8 cellular contexts compared by ENCODE assay signal in the genomic region with DNA sequence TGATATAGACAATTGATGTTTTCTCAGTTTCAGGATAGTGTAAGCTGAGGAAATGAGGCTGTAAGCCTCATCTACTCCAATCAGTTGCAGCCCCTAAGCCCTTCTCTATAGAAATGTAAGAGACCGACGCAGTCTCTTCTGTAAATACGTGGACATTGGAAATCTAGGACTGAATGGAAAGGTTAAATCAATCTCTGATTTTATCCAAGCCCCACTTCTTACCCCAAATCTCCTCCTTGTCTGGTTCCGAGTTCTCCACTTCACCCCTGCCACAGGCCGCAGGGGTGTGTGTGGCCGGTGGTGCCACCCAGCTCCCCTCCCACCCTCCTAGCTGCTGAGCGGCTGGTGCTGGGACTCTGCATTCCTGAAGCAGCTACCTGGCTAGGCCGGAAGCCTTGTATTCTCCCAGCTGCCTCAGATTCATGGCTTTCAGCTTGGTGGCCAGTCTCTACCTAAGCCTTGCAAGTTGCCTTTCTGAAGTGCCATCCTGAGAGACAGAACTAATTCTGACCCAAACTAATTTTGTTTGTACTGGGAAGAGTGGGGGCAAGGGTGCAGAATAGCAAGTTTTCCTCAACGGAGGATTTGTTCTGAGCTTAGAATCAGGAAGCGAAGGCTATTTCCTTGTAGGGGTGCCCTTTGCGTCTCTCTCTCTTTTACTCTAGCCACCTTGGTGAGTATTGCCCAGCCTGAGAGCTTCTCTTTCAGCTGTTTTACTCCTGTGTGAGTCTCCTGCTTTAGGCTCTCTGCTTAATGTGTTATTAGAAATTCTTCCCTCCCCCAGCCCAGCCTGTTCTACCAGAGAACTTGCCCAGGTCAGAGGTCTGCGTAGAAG.
DNase-seq lines count a peak whose midpoint lies in the region; ATAC-seq and TF ChIP-seq lines count a peak whose summit lies in the region.

No MANE protein-coding gene starts in this region.

- H3K4me1 Mint-ChIP-seq in stimulated activated memory B cell treated with anti-CD40 and anti-IgM and Interleukin-4, amounts not matched to agents 10 μg/mL and 1 μg/mL and 100 μg/mL, for 72 hours: peaks cover 13% of the 10 kb centered on the region

- TF ChIP-seq CTCF in astrocyte of the spinal cord (IDR thresholded peaks at IDR 0.05; ENCODE audit: low read depth, low read length): no peak

- peak overlapping the region; percentile 54 for H3K27ac Mint-ChIP-seq in stimulated activated memory B cell treated with anti-CD40 and anti-IgM and Interleukin-4, amounts not matched to agents 10 μg/mL and 1 μg/mL and 100 μg/mL, for 72 hours

- H3K4me3 Mint-ChIP-seq in stimulated activated memory B cell treated with anti-CD40 and anti-IgM and Interleukin-4, amounts not matched to agents 10 μg/mL and 1 μg/mL and 100 μg/mL, for 72 hours: peak overlapping the region; percentile 80

- peak overlapping the region; percentile 66 for H3K4me3 ChIP-seq in astrocyte of the spinal cord (ENCODE audit: low read depth, low read length)

- ATAC-seq in GM18517 (IDR thresholded peaks at IDR 0.05; ENCODE audit: unreplicated experiment) (peak; percentile 34), HG03159 (IDR thresholded peaks at IDR 0.05; ENCODE audit: unreplicated experiment) (peak; percentile 31), HG03095 (IDR thresholded peaks at IDR 0.05; ENCODE audit: unreplicated experiment) (no peak)
- peak; percentile 42 for ATAC-seq in stimulated activated memory B cell treated with anti-CD40 and anti-IgM and Interleukin-4, amounts not matched to agents 10 μg/mL and 1 μg/mL and 100 μg/mL, for 72 hours

- in situ Hi-C loops in astrocyte of the spinal cord (cut with HindIII; ENCODE audit: low sequenced_read_pairs): no loop called here

- H3K27me3 Mint-ChIP-seq in stimulated activated memory B cell treated with anti-CD40 and anti-IgM and Interleukin-4, amounts not matched to agents 10 μg/mL and 1 μg/mL and 100 μg/mL, for 72 hours: no peaks in the 10 kb centered on the region

- peaks cover 21% of the 10 kb centered on the region for H3K36me3 Mint-ChIP-seq in stimulated activated memory B cell treated with anti-CD40 and anti-IgM and Interleukin-4, amounts not matched to agents 10 μg/mL and 1 μg/mL and 100 μg/mL, for 72 hours

- DNase-seq in astrocyte of the spinal cord (ENCODE audit: low read depth, low spot score): no peak
- DNase-seq in islet precursor cell: peak; percentile 85
- no peak for DNase-seq in NCI-H2081 (lab: John Stamatoyannopoulos, UW)
- no peak for DNase-seq in EL

- no peaks in the 10 kb centered on the region for H3K9me3 Mint-ChIP-seq in stimulated activated memory B cell treated with anti-CD40 and anti-IgM and Interleukin-4, amounts not matched to agents 10 μg/mL and 1 μg/mL and 100 μg/mL, for 72 hours
